In genomic region chr20:33456916-33457642, GRCh38 we compare ENCODE assay signal across 8 cellular contexts. TPM values are rescaled to one million over a fixed set of nuclear protein-coding genes. Genes with fewer than 3 reads are reported as not detected.
DNase-seq lines count a peak whose midpoint lies in the region; TF ChIP-seq lines count a peak whose summit lies in the region.
"Not testable (repeated sequence)": the region's sequence is repeated elsewhere in the genome, so short reads cannot be mapped to it uniquely, and the experiment has no call there.

No MANE protein-coding gene starts in this region.

- not testable (repeated sequence) for TF ChIP-seq POLR2A in esophagus squamous epithelium (IDR thresholded peaks at IDR 0.05)

- H3K27ac Mint-ChIP-seq in activated T-helper 2 cell treated with anti-CD3 and anti-CD28 coated beads, Interferon-gamma antibody, Interleukin-2, Interleukin-4, amounts not matched to agents 10 μg/mL and 5 μg/mL and 100 μg/mL, durations not matched to agents 14 hours and 24 hours and 36 hours: not testable (repeated sequence)

- not testable (repeated sequence) for H3K27me3 Mint-ChIP-seq in activated T-helper 2 cell treated with anti-CD3 and anti-CD28 coated beads, Interferon-gamma antibody, Interleukin-2, Interleukin-4, amounts not matched to agents 10 μg/mL and 5 μg/mL and 100 μg/mL, durations not matched to agents 14 hours and 24 hours and 36 hours (ENCODE audit: low read depth)

- peak; percentile 68 to 94 (median 94) for TF ChIP-seq CTCF in esophagus squamous epithelium (IDR thresholded peaks at IDR 0.05)

- H3K9me3 ChIP-seq in esophagus squamous epithelium: not testable (repeated sequence)

- WGBS in esophagus squamous epithelium, 2 donors: 20 to 33% methylated on average over 3 to 5 of the region's 6 CpGs

- intact Hi-C loops in activated T-helper 2 cell treated with anti-CD3 and anti-CD28 coated beads, Interferon-gamma antibody, Interleukin-2, Interleukin-4, amounts not matched to agents 10 μg/mL and 5 μg/mL and 100 μg/mL, durations not matched to agents 14 hours and 24 hours and 36 hours (cut with micrococcal nuclease): loop anchor here (2.0 kb wide), 3 partner anchors 196 to 276 kb away; no protein-coding TSS in a partner anchor
- intact Hi-C loops in esophagus squamous epithelium (cut with DNase I): loop anchor here (5.0 kb wide), 2 partner anchors 195 to 210 kb away; partner anchors contain the start of gene ACTL10

- not testable (repeated sequence) for H3K27me3 ChIP-seq in esophagus squamous epithelium

- not testable (repeated sequence) for H3K4me1 ChIP-seq in esophagus squamous epithelium

- H3K4me3 Mint-ChIP-seq in activated T-helper 2 cell treated with anti-CD3 and anti-CD28 coated beads, Interferon-gamma antibody, Interleukin-2, Interleukin-4, amounts not matched to agents 10 μg/mL and 5 μg/mL and 100 μg/mL, durations not matched to agents 14 hours and 24 hours and 36 hours (ENCODE audit: low read depth): not testable (repeated sequence)

- DNase-seq in CD1c-positive myeloid dendritic cell (ENCODE audit: extremely low spot score) (peak; percentile 82), H4 (ENCODE audit: low spot score) (peak; percentile 51), NCI-H187 treated with DMSO at 0.1 percent for 48 hours (lab: John Stamatoyannopoulos, UW) (peak; percentile 47), SKM-1 treated with dmso at 0.1 percent for 144 hours (lab: John Stamatoyannopoulos, UW; ENCODE audit: unreplicated experiment) (peak; percentile 44), midbrain (lab: John Stamatoyannopoulos, UW) (peak; percentile 74)
- peak; percentile 67 for DNase-seq in activated T-helper 2 cell treated with anti-CD3 and anti-CD28 coated beads, Interferon-gamma antibody, Interleukin-2, Interleukin-4, amounts not matched to agents 10 μg/mL and 5 μg/mL and 100 μg/mL, durations not matched to agents 14 hours and 24 hours and 36 hours (ENCODE audit: low spot score)
- DNase-seq in esophagus squamous epithelium (lab: John Stamatoyannopoulos, UW): not testable (repeated sequence)
- DNase-seq in stimulated activated CD8-positive, alpha-beta memory T cell treated with anti-CD3 and anti-CD28 coated beads, Interleukin-12 subunit alpha, Interleukin-12 subunit beta, amount 100 ng/mL, for 1 hour (ENCODE audit: low read depth): peak; percentile 72

- H3K4me3 ChIP-seq in esophagus squamous epithelium: not testable (repeated sequence)

- H3K27ac ChIP-seq in esophagus squamous epithelium: not testable (repeated sequence)

- not testable (repeated sequence) for H3K36me3 Mint-ChIP-seq in activated T-helper 2 cell treated with anti-CD3 and anti-CD28 coated beads, Interferon-gamma antibody, Interleukin-2, Interleukin-4, amounts not matched to agents 10 μg/mL and 5 μg/mL and 100 μg/mL, durations not matched to agents 14 hours and 24 hours and 36 hours (ENCODE audit: low read depth)

- H3K4me1 Mint-ChIP-seq in activated T-helper 2 cell treated with anti-CD3 and anti-CD28 coated beads, Interferon-gamma antibody, Interleukin-2, Interleukin-4, amounts not matched to agents 10 μg/mL and 5 μg/mL and 100 μg/mL, durations not matched to agents 14 hours and 24 hours and 36 hours (ENCODE audit: low read depth): not testable (repeated sequence)

- not testable (repeated sequence) for H3K9me3 Mint-ChIP-seq in activated T-helper 2 cell treated with anti-CD3 and anti-CD28 coated beads, Interferon-gamma antibody, Interleukin-2, Interleukin-4, amounts not matched to agents 10 μg/mL and 5 μg/mL and 100 μg/mL, durations not matched to agents 14 hours and 24 hours and 36 hours

- not testable (repeated sequence) for H3K36me3 ChIP-seq in esophagus squamous epithelium

RNA-seq across cellular contexts. Expression of gene SNTA1, which starts 13.5 kb away (rescaled TPM):
- total RNA-seq in H4 (2014; rRNA removed; shearing (Covaris generic)): 9.2 and 12.5 TPM in 2 replicates
- total RNA-seq in activated T-helper 2 cell treated with anti-CD3 and anti-CD28 coated beads, Interferon-gamma antibody, Interleukin-2, Interleukin-4, amounts not matched to agents 10 μg/mL and 5 μg/mL and 100 μg/mL, durations not matched to agents 14 hours and 24 hours and 36 hours: 1.1 and 1.6 TPM in 2 replicates
- 10 to 100 TPM in 3 of 4 donors, 1 to 10 TPM in 1; 6.3 to 27.3 (median 14.0) TPM for total RNA-seq in esophagus squamous epithelium

RNA-seq across cellular contexts. Expression of gene CBFA2T2, which starts 32.8 kb away (rescaled TPM):
- total RNA-seq in H4 (2014; rRNA removed; shearing (Covaris generic)): 3.6 and 4.7 TPM in 2 replicates
- 11.8 and 14.4 TPM in 2 replicates for total RNA-seq in activated T-helper 2 cell treated with anti-CD3 and anti-CD28 coated beads, Interferon-gamma antibody, Interleukin-2, Interleukin-4, amounts not matched to agents 10 μg/mL and 5 μg/mL and 100 μg/mL, durations not matched to agents 14 hours and 24 hours and 36 hours
- 10 to 100 TPM; 10.5 to 15.6 (median 10.8) TPM for total RNA-seq in esophagus squamous epithelium

RNA-seq across cellular contexts. Expression of gene CDK5RAP1, which starts 55.8 kb away (rescaled TPM):
- total RNA-seq in H4 (2014; rRNA removed; shearing (Covaris generic)): 25.5 and 29.4 TPM in 2 replicates
- 40.3 and 40.7 TPM in 2 replicates for total RNA-seq in activated T-helper 2 cell treated with anti-CD3 and anti-CD28 coated beads, Interferon-gamma antibody, Interleukin-2, Interleukin-4, amounts not matched to agents 10 μg/mL and 5 μg/mL and 100 μg/mL, durations not matched to agents 14 hours and 24 hours and 36 hours
- 10 to 100 TPM; 13.5 to 23.2 (median 20.1) TPM for total RNA-seq in esophagus squamous epithelium
